In genomic region chr1:192402571-192402970, GRCh38 we compare ENCODE assay signal across 16 cellular contexts.
A peak's percentile ranks its signal among the peaks of the same experiment; 100 is the strongest.
DNase-seq lines count a peak whose midpoint lies in the region; ATAC-seq, FAIRE-seq and TF ChIP-seq lines count a peak whose summit lies in the region.
"Had no signal": no experiment of that assay in that cellular context is flagged by ENCODE, and none has a peak within 500 bp of the region (broad histone marks: within the 10 kb centered on the region; RNA-seq: fewer than 3 reads in every experiment).

No MANE protein-coding gene starts in this region.

- H3K9me3 ChIP-seq in mucosa of descending colon, result no peaks in the 10 kb centered on the region
- H3K9me3 ChIP-seq in heart left ventricle, result no peaks in the 10 kb centered on the region
- no peaks in the 10 kb centered on the region for H3K9me3 ChIP-seq in body of pancreas
- H3K9me3 ChIP-seq: Caco-2 had no signal

- H3K4me3 ChIP-seq in mucosa of descending colon, result no peak overlapping the region
- no peak overlapping the region for H3K4me3 ChIP-seq in heart left ventricle
- H3K4me3 ChIP-seq in body of pancreas, result no peak overlapping the region

- TF ChIP-seq CTCF in mucosa of descending colon (IDR thresholded peaks at IDR 0.05), result no peak
- TF ChIP-seq CTCF in heart left ventricle (IDR thresholded peaks at IDR 0.05), result no peak
- no peak for TF ChIP-seq CTCF in body of pancreas (IDR thresholded peaks at IDR 0.05)

- intact Hi-C loops in mucosa of descending colon (cut with DNase I, micrococcal nuclease), result no loop called here
- intact Hi-C loops in activated CD4-positive, alpha-beta T cell treated with anti-CD3 and anti-CD28 coated beads, Interleukin-2, amount 10 ng/mL, durations not matched to agents 24 days and 14 days (cut with micrococcal nuclease), result no loop called here
- intact Hi-C loops in heart left ventricle (cut with DNase I), result no loop called here
- intact Hi-C loops in body of pancreas (cut with DNase I), result no loop called here

- no peak for TF ChIP-seq POLR2A in heart left ventricle (IDR thresholded peaks at IDR 0.05)
- no peak for TF ChIP-seq POLR2A in body of pancreas (IDR thresholded peaks at IDR 0.05)

- H3K36me3 Mint-ChIP-seq in activated CD4-positive, alpha-beta T cell treated with anti-CD3 and anti-CD28 coated beads, Interleukin-2, amount 10 ng/mL, durations not matched to agents 24 days and 14 days (ENCODE audit: low read depth), result no peaks in the 10 kb centered on the region

- H3K9me3 Mint-ChIP-seq in activated CD4-positive, alpha-beta T cell treated with anti-CD3 and anti-CD28 coated beads, Interleukin-2, amount 10 ng/mL, durations not matched to agents 24 days and 14 days, result no peaks in the 10 kb centered on the region
- H3K9me3 Mint-ChIP-seq: CD4-positive, alpha-beta T cell; H9 had no signal

- FAIRE-seq in G401.6 (lab: Jason Lieb, UNC), result peak; percentile 36
- FAIRE-seq in colon (lab: Jason Lieb, UNC), result peak; percentile 58
- FAIRE-seq: H1 had no signal

- H3K27me3 Mint-ChIP-seq in activated CD4-positive, alpha-beta T cell treated with anti-CD3 and anti-CD28 coated beads, Interleukin-2, amount 10 ng/mL, durations not matched to agents 24 days and 14 days, result no peaks in the 10 kb centered on the region
- H3K27me3 Mint-ChIP-seq: CD4-positive, alpha-beta T cell had no signal

- H3K36me3 ChIP-seq in mucosa of descending colon (ENCODE audit: low read depth), result no peaks in the 10 kb centered on the region
- H3K36me3 ChIP-seq in heart left ventricle, result no peaks in the 10 kb centered on the region
- no peaks in the 10 kb centered on the region for H3K36me3 ChIP-seq in body of pancreas (replicated peaks in 1 of 2; ENCODE audit: insufficient read depth in 1 of 2, low read depth in 2 of 2)

- H3K4me1 Mint-ChIP-seq in activated CD4-positive, alpha-beta T cell treated with anti-CD3 and anti-CD28 coated beads, Interleukin-2, amount 10 ng/mL, durations not matched to agents 24 days and 14 days, result no peaks in the 10 kb centered on the region
- H3K4me1 Mint-ChIP-seq: H9 had no signal

- H3K27me3 ChIP-seq in heart left ventricle (no peaks in the 10 kb centered on the region), body of pancreas (no peaks in the 10 kb centered on the region)

- H3K27ac Mint-ChIP-seq in activated CD4-positive, alpha-beta T cell treated with anti-CD3 and anti-CD28 coated beads, Interleukin-2, amount 10 ng/mL, durations not matched to agents 24 days and 14 days, result no peak overlapping the region
- H3K27ac Mint-ChIP-seq: CD4-positive, alpha-beta T cell; H9 had no signal

- no peak for DNase-seq in mucosa of descending colon
- no peak for DNase-seq in activated CD4-positive, alpha-beta T cell treated with anti-CD3 and anti-CD28 coated beads, Interleukin-2, amount 10 ng/mL, durations not matched to agents 24 days and 14 days
- no peak for DNase-seq in heart left ventricle
- no peak for DNase-seq in body of pancreas
- DNase-seq: AML-193; Caco-2; CD4-positive, alpha-beta T cell; DMS153; DMS79; GF-D8; H9 had no signal

- H3K4me3 Mint-ChIP-seq in activated CD4-positive, alpha-beta T cell treated with anti-CD3 and anti-CD28 coated beads, Interleukin-2, amount 10 ng/mL, durations not matched to agents 24 days and 14 days, result no peak overlapping the region
- H3K4me3 Mint-ChIP-seq: CD4-positive, alpha-beta T cell; H9 had no signal

- peaks cover 8% of the 10 kb centered on the region for H3K4me1 ChIP-seq in mucosa of descending colon (ENCODE audit: low read depth)
- no peaks in the 10 kb centered on the region for H3K4me1 ChIP-seq in heart left ventricle
- no peaks in the 10 kb centered on the region for H3K4me1 ChIP-seq in body of pancreas

- H3K27ac ChIP-seq in heart left ventricle (no peak overlapping the region), body of pancreas (no peak overlapping the region)
- H3K27ac ChIP-seq: C4-2B had no signal

- peak; percentile 92 for ATAC-seq in mucosa of descending colon
- ATAC-seq in HG03139 (IDR thresholded peaks at IDR 0.05; ENCODE audit: unreplicated experiment), result no peak
- no peak for ATAC-seq in heart left ventricle
- no peak for ATAC-seq in body of pancreas
